1 cellular context compared by ENCODE assay signal in the genomic region with DNA sequence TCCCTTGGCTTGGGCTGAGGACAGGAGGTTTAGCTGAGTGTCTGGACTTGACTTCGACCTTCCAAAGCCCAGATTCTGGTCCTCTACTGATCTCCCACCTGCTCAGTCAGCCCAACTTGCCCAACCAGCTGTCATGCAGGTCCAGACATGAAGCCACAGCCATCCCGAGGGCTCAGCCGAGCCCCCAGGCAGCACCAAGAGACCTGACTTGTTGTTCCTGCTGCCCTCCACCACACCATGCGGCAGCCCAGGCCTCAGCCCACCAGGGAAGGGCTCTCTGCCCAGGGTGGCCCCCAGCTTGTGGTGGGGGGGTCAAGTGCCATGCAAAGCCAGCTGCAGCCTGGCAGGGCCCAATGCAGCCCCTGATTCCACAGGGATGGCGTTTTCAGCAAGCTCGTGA.
TF ChIP-seq lines count a peak whose summit lies in the region.

No MANE protein-coding gene starts in this region.

TF ChIP-seq in H1, 55 proteins besides CTCF, POLR2A, EP300 and RAD21:
- TF ChIP-seq CBX5 (IDR thresholded peaks at IDR 0.05; ENCODE audit: low read depth, low read length) (no peak), POU5F1 (IDR thresholded peaks at IDR 0.05; ENCODE audit: low read depth, low read length) (no peak), YY1 (IDR thresholded peaks at IDR 0.05; ENCODE audit: low read depth, low read length) (no peak), SIRT6 (IDR thresholded peaks at IDR 0.05; ENCODE audit: low read length) (no peak), SIN3A (conservative IDR thresholded peaks at IDR 0.05 in 1 of 2, IDR thresholded peaks at IDR 0.05 in 1 of 2; ENCODE audit: low read depth in 1 of 2, low read length in 2 of 2) (no peak), CBX8 (IDR thresholded peaks at IDR 0.05; ENCODE audit: borderline replicate concordance, low read depth, low read length) (no peak), SAP30 (IDR thresholded peaks at IDR 0.05; ENCODE audit: insufficient read depth, insufficient replicate concordance, low read length) (no peak), HDAC6 (IDR thresholded peaks at IDR 0.05; ENCODE audit: low read depth, low read length) (no peak), JUN (IDR thresholded peaks at IDR 0.05; ENCODE audit: low read depth, low read length) (no peak), ZNF274 (IDR thresholded peaks at IDR 0.05; ENCODE audit: borderline replicate concordance, extremely low read depth, low read length) (no peak), EZH2 (IDR thresholded peaks at IDR 0.05; ENCODE audit: low read depth, low read length, severe bottlenecking) (no peak), SP2 (IDR thresholded peaks at IDR 0.05; ENCODE audit: low read length) (no peak), KDM5A (IDR thresholded peaks at IDR 0.05; ENCODE audit: low read length) (no peak), SP4 (IDR thresholded peaks at IDR 0.05; ENCODE audit: low read length) (no peak)
